In genomic region chr1:77312364-77312763, GRCh38 we compare ENCODE assay signal across 9 cellular contexts. TPM values are rescaled to one million over a fixed set of nuclear protein-coding genes. Genes with fewer than 3 reads are reported as not detected.
DNase-seq lines count a peak whose midpoint lies in the region; ATAC-seq and TF ChIP-seq lines count a peak whose summit lies in the region.
"Not testable (repeated sequence)": the region's sequence is repeated elsewhere in the genome, so short reads cannot be mapped to it uniquely, and the experiment has no call there.
"Had no signal": no experiment of that assay in that cellular context is flagged by ENCODE, and none has a peak within 500 bp of the region (broad histone marks: within the 10 kb centered on the region; RNA-seq: fewer than 3 reads in every experiment).

No MANE protein-coding gene starts in this region.

- dilution Hi-C loops in IMR-90 (cut with HindIII; ENCODE audit: low sequenced_read_pairs, unreplicated experiment) = not testable (repeated sequence)

- H2AK9ac ChIP-seq in IMR-90 (replicated peaks; ENCODE audit: low read depth, low read length, poor library complexity) = not testable (repeated sequence)

- H3K4ac ChIP-seq in IMR-90 (ENCODE audit: low read depth, low read length) = not testable (repeated sequence)

- H3K9me3 ChIP-seq in CD4-positive, CD25-positive, alpha-beta regulatory T cell (ENCODE audit: control insufficient read depth in 2 of 2, low read length in 2 of 2); IMR-90 (ENCODE audit: control insufficient read depth, insufficient read depth, low read length): not testable (repeated sequence)

- H3K27ac ChIP-seq in CD4-positive, CD25-positive, alpha-beta regulatory T cell (ENCODE audit: insufficient read depth, low read length, poor library complexity, severe bottlenecking); IMR-90 (ENCODE audit: insufficient read depth, low read length): not testable (repeated sequence)

- H3K14ac ChIP-seq in IMR-90 (replicated peaks; ENCODE audit: low read depth, low read length) = not testable (repeated sequence)

- H2BK15ac ChIP-seq in IMR-90 (ENCODE audit: low read depth, low read length) = not testable (repeated sequence)

- H3K36me3 ChIP-seq in CD4-positive, CD25-positive, alpha-beta regulatory T cell (ENCODE audit: control insufficient read depth, insufficient read depth, low read length); IMR-90 (ENCODE audit: control insufficient read depth, insufficient read depth, low read length): not testable (repeated sequence)

- H3K4me1 ChIP-seq in CD4-positive, CD25-positive, alpha-beta regulatory T cell (ENCODE audit: control insufficient read depth, insufficient read depth, low read length, poor library complexity, severe bottlenecking) = peaks cover 19% of the 10 kb centered on the region
- H3K4me1 ChIP-seq in IMR-90 (ENCODE audit: control insufficient read depth, insufficient read depth, low read length) = not testable (repeated sequence)

- not testable (repeated sequence) for H4K20me1 ChIP-seq in IMR-90 (ENCODE audit: insufficient read depth, low read length)

- not testable (repeated sequence) for BruUV-seq in IMR-90 (replicated peaks; lab: Mats Ljungman, UMichigan)

- H3K27ac Mint-ChIP-seq in CD4-positive, CD25-positive, alpha-beta regulatory T cell = peak overlapping the region in 2 of 3 donors; percentile 72 to 76
- not testable (repeated sequence) for H3K27ac Mint-ChIP-seq in activated CD4-positive, alpha-beta T cell treated with anti-CD3 and anti-CD28 coated beads, Interleukin-2, amount 10 ng/mL, durations not matched to agents 7 days and 5 days

- WGBS in IMR-90 (ENCODE audit: extremely low coverage in 2 of 2, insufficient read length in 1 of 2), 2 experiments = 100% methylated on average over 1 of the region's 5 CpGs; no CpG with 5 or more reads in 1 of the 2 experiments

- not testable (repeated sequence) for H4K8ac ChIP-seq in IMR-90 (ENCODE audit: low read depth in 2 of 2, low read length in 2 of 2)

- not testable (repeated sequence) for TF ChIP-seq POLR2A in IMR-90 (IDR thresholded peaks at IDR 0.05; ENCODE audit: low read depth, low read length)

- H2AK5ac ChIP-seq in IMR-90 (ENCODE audit: low read depth, low read length) = not testable (repeated sequence)

- H3K18ac ChIP-seq in IMR-90 (ENCODE audit: low read depth, low read length) = not testable (repeated sequence)

- not testable (repeated sequence) for H4K91ac ChIP-seq in IMR-90 (ENCODE audit: insufficient read depth, low read depth, low read length)

- H2BK20ac ChIP-seq in IMR-90 (ENCODE audit: low read depth, low read length) = not testable (repeated sequence)

- CTCF ChIA-PET in IMR-90 (lab: Yijun Ruan, JAX) = interaction anchor here (0.7 kb wide), 1 partner anchor 10 kb away, joined by 3 read pairs; no protein-coding TSS in a partner anchor
- CTCF ChIA-PET in activated CD4-positive, alpha-beta T cell treated with anti-CD3 and anti-CD28 coated beads, Interleukin-2, amount 10 ng/mL, durations not matched to agents 7 days and 5 days (lab: Charles Lee) = not testable (repeated sequence)

- not testable (repeated sequence) for ATAC-seq in CD4-positive, CD25-positive, alpha-beta regulatory T cell (ENCODE audit: low read depth in 2 of 2); IMR-90 (ENCODE audit: low read depth)
- peak; percentile 58 for ATAC-seq in stimulated activated naive CD8-positive, alpha-beta T cell treated with anti-CD3 and anti-CD28 coated beads, Interleukin-15, Interleukin-2, amounts not matched to agents 100 U/mL and 50 U/mL, for 24 hours

- not testable (repeated sequence) for H3K9ac ChIP-seq in IMR-90 (ENCODE audit: low read depth, low read length)

- not testable (repeated sequence) for H3K27me3 Mint-ChIP-seq in CD4-positive, CD25-positive, alpha-beta regulatory T cell; activated CD4-positive, alpha-beta T cell treated with anti-CD3 and anti-CD28 coated beads, Interleukin-2, amount 10 ng/mL, durations not matched to agents 7 days and 5 days

- H3K36me3 Mint-ChIP-seq in CD4-positive, CD25-positive, alpha-beta regulatory T cell = peaks cover 16% of the 10 kb centered on the region
- not testable (repeated sequence) for H3K36me3 Mint-ChIP-seq in activated CD4-positive, alpha-beta T cell treated with anti-CD3 and anti-CD28 coated beads, Interleukin-2, amount 10 ng/mL, durations not matched to agents 7 days and 5 days (ENCODE audit: low read depth)

- POLR2A ChIA-PET in IMR-90 (lab: Charles Lee; ENCODE audit: unreplicated experiment); activated CD4-positive, alpha-beta T cell treated with anti-CD3 and anti-CD28 coated beads, Interleukin-2, amount 10 ng/mL, durations not matched to agents 7 days and 5 days (lab: Charles Lee): not testable (repeated sequence)

- H3K4me1 Mint-ChIP-seq in CD4-positive, CD25-positive, alpha-beta regulatory T cell = peaks cover 15 to 56% (median 29%) of the 10 kb centered on the region in 4 donors
- peaks cover 30% of the 10 kb centered on the region for H3K4me1 Mint-ChIP-seq in activated CD4-positive, alpha-beta T cell treated with anti-CD3 and anti-CD28 coated beads, Interleukin-2, amount 10 ng/mL, durations not matched to agents 7 days and 5 days

- TF ChIP-seq CTCF in IMR-90 (conservative IDR thresholded peaks at IDR 0.05; ENCODE audit: low read depth, low read length); cardiac fibroblast (IDR thresholded peaks at IDR 0.05; ENCODE audit: low read depth, low read length): not testable (repeated sequence)

- H2AFZ ChIP-seq in IMR-90 (replicated peaks; ENCODE audit: low read length, poor library complexity) = not testable (repeated sequence)

- not testable (repeated sequence) for H2BK5ac ChIP-seq in IMR-90 (ENCODE audit: low read depth, low read length, poor library complexity, severe bottlenecking)

- peaks cover 0 to 22% of the 10 kb centered on the region in 2 experiments; a peak in 3 of 4 replicates for H3K79me1 ChIP-seq in IMR-90 (ENCODE audit: low read depth in 1 of 2, low read length in 2 of 2)

- not testable (repeated sequence) for H4K5ac ChIP-seq in IMR-90 (ENCODE audit: low read depth, low read length)

- not testable (repeated sequence) for H3K4me3 ChIP-seq in CD4-positive, CD25-positive, alpha-beta regulatory T cell (ENCODE audit: low read depth, low read length); IMR-90 (ENCODE audit: insufficient read depth, low read depth, low read length); cardiac fibroblast (replicated peaks in 1 of 2; ENCODE audit: low read depth in 2 of 2, low read length in 2 of 2)

- H3K27me3 ChIP-seq in CD4-positive, CD25-positive, alpha-beta regulatory T cell (ENCODE audit: control insufficient read depth, insufficient read depth, low read length); IMR-90 (ENCODE audit: control insufficient read depth, insufficient read depth, low read length): not testable (repeated sequence)

- not testable (repeated sequence) for H3K56ac ChIP-seq in IMR-90 (ENCODE audit: extremely low read depth, insufficient read depth, low read length)

- not testable (repeated sequence) for DNase-seq in CD4-positive, CD25-positive, alpha-beta regulatory T cell
- DNase-seq in IMR-90 = peak; percentile 9
- peak; percentile 36 for DNase-seq in OCI-M1 (lab: John Stamatoyannopoulos, UW)
- peak; percentile 7 for DNase-seq in activated CD4-positive, alpha-beta T cell treated with anti-CD3 and anti-CD28 coated beads, Interleukin-2, amount 10 ng/mL, durations not matched to agents 7 days and 5 days
- peak; percentile 30 for DNase-seq in activated naive CD4-positive, alpha-beta T cell treated with anti-CD3 and anti-CD28 coated beads, Interleukin-2, amount 50 U/mL, for 16 hours
- DNase-seq in cardiac fibroblast (ENCODE audit: low read depth in 2 of 2) = peak; percentile 10 to 73
- DNase-seq in iris pigment epithelial cell (ENCODE audit: low read depth) = peak; percentile 28
- DNase-seq in stimulated activated naive CD8-positive, alpha-beta T cell treated with anti-CD3 and anti-CD28 coated beads, Interleukin-15, Interleukin-2, amounts not matched to agents 100 U/mL and 50 U/mL, for 24 hours = peak; percentile 17

- H3K9me1 ChIP-seq in IMR-90 (ENCODE audit: insufficient read depth, low read length) = not testable (repeated sequence)

- not testable (repeated sequence) for H2BK120ac ChIP-seq in IMR-90 (ENCODE audit: low read depth, low read length)

- not testable (repeated sequence) for TF ChIP-seq RAD21 in IMR-90 (IDR thresholded peaks at IDR 0.05; ENCODE audit: low read length)

- H3K4me3 Mint-ChIP-seq in CD4-positive, CD25-positive, alpha-beta regulatory T cell; activated CD4-positive, alpha-beta T cell treated with anti-CD3 and anti-CD28 coated beads, Interleukin-2, amount 10 ng/mL, durations not matched to agents 7 days and 5 days: not testable (repeated sequence)

- in situ Hi-C loops in IMR-90 (cut with MboI; ENCODE audit: low sequenced_read_pairs) = not testable (repeated sequence)

- H3K4me2 ChIP-seq in IMR-90 (ENCODE audit: low read depth, low read length) = not testable (repeated sequence)

- H3K23ac ChIP-seq in IMR-90 (ENCODE audit: low read depth, low read length) = not testable (repeated sequence)

- H3K9me3 Mint-ChIP-seq in CD4-positive, CD25-positive, alpha-beta regulatory T cell; activated CD4-positive, alpha-beta T cell treated with anti-CD3 and anti-CD28 coated beads, Interleukin-2, amount 10 ng/mL, durations not matched to agents 7 days and 5 days: not testable (repeated sequence)

- intact Hi-C loops in IMR-90 (cut with micrococcal nuclease) = not testable (repeated sequence)

TF ChIP-seq in IMR-90, 13 proteins besides CTCF, POLR2A, EP300 and RAD21:
- peak; percentile 47; the same call in 1 of the 2 replicates for TF ChIP-seq CEBPB (IDR thresholded peaks at IDR 0.05; ENCODE audit: low read depth, low read length)

RNA-seq across cellular contexts. Expression of gene AK5, which starts 30.5 kb away (rescaled TPM):
- 7.3 TPM for total RNA-seq in CD4-positive, CD25-positive, alpha-beta regulatory T cell
- polyA plus RNA-seq in CD4-positive, CD25-positive, alpha-beta regulatory T cell = 10 to 100 TPM in 2 of 4 donors, 1 to 10 TPM in 2; 8.9 to 22.5 (median 14.2) TPM
- 25.8 and 54.7 TPM in 2 replicates for total RNA-seq in IMR-90 (2012; rRNA removed)
- polyA plus RNA-seq in IMR-90 (2012; rRNA removed) = 20.7 and 22.5 TPM in 2 replicates
- polyA plus RNA-seq in IMR-90 (2012; cell fraction: cytosol; rRNA removed) = 7.7 and 12.8 TPM in 2 replicates
- 2.7 and 8.6 TPM in 2 replicates for polyA plus RNA-seq in IMR-90 (2012; cell fraction: nucleus; rRNA removed; ENCODE audit: low replicate concordance)
- total RNA-seq in activated CD4-positive, alpha-beta T cell treated with anti-CD3 and anti-CD28 coated beads, Interleukin-2, amount 10 ng/mL, durations not matched to agents 7 days and 5 days = 1 to 10 TPM; 5.6 to 7.0 TPM
- total RNA-seq: OCI-LY7 had no signal
